7 cellular contexts compared by ENCODE assay signal in genomic region chr1:36187800-36188593, GRCh38. TPM values are rescaled to one million over a fixed set of nuclear protein-coding genes. Genes with fewer than 3 reads are reported as not detected.
DNase-seq lines count a peak whose midpoint lies in the region; ATAC-seq and TF ChIP-seq lines count a peak whose summit lies in the region.

No MANE protein-coding gene starts in this region.

- H3K9me3 Mint-ChIP-seq in endothelial cell (ENCODE audit: unreplicated experiment): no peaks in the 10 kb centered on the region

- peaks cover 2% of the 10 kb centered on the region for H3K27me3 Mint-ChIP-seq in endothelial cell (ENCODE audit: unreplicated experiment)

- H3K27ac ChIP-seq in mesodermal cell (ENCODE audit: low read depth, low read length, severe bottlenecking): peak overlapping the region; percentile 96

- ATAC-seq in GM18498 (IDR thresholded peaks at IDR 0.05; ENCODE audit: unreplicated experiment): peak; percentile 68

- peak; percentile 71 for TF ChIP-seq CTCF in endothelial cell (IDR thresholded peaks at IDR 0.05; ENCODE audit: unreplicated experiment)

- H3K36me3 ChIP-seq in NT2/D1 (ENCODE audit: insufficient read depth, insufficient read length, low read length) (peaks cover 11% of the 10 kb centered on the region), mesodermal cell (ENCODE audit: control insufficient read depth, insufficient read depth, low read length) (peaks cover 3% of the 10 kb centered on the region)

- DNase-seq in HS-5 (ENCODE audit: low read depth): peak; percentile 71
- DNase-seq in NT2/D1 (ENCODE audit: low read depth, low spot score): peak; percentile 90
- peak; percentile 51 for DNase-seq in activated CD8-positive, alpha-beta memory T cell treated with anti-CD3 and anti-CD28 coated beads, Interleukin-2, amount 50 U/mL, for 24 hours (ENCODE audit: extremely low read depth)
- peak; percentile 77 for DNase-seq in endothelial cell (ENCODE audit: low spot score)
- DNase-seq in stimulated activated CD8-positive, alpha-beta memory T cell treated with anti-CD3 and anti-CD28 coated beads, Interleukin-15, amount 100 ng/mL, for 1 hour (ENCODE audit: low read depth): peak; percentile 64

- peak overlapping the region; percentile 63 for H3K9ac ChIP-seq in NT2/D1 (ENCODE audit: insufficient read length, low read depth)

- H3K4me3 ChIP-seq in NT2/D1 (ENCODE audit: insufficient read length, low read depth) (no peak overlapping the region), mesodermal cell (ENCODE audit: extremely low read depth, insufficient read depth, low read length, poor library complexity, severe bottlenecking) (no peak overlapping the region)

- H3K27ac Mint-ChIP-seq in endothelial cell (ENCODE audit: unreplicated experiment): peak overlapping the region; percentile 93

- peaks cover 8% of the 10 kb centered on the region for H3K36me3 Mint-ChIP-seq in endothelial cell (ENCODE audit: low read depth, unreplicated experiment)

- peaks cover 15% of the 10 kb centered on the region for H3K4me1 Mint-ChIP-seq in endothelial cell (ENCODE audit: unreplicated experiment)

- no peaks in the 10 kb centered on the region for H3K27me3 ChIP-seq in NT2/D1 (ENCODE audit: insufficient read depth, insufficient read length)

- no peaks in the 10 kb centered on the region for H3K9me3 ChIP-seq in NT2/D1 (ENCODE audit: insufficient read depth, low read length)
- H3K9me3 ChIP-seq in mesodermal cell (ENCODE audit: control insufficient read depth, low read length): no peaks in the 10 kb centered on the region

- peaks cover 12% of the 10 kb centered on the region for H3K4me1 ChIP-seq in NT2/D1 (ENCODE audit: insufficient read depth, insufficient read length)
- H3K4me1 ChIP-seq in mesodermal cell (ENCODE audit: control insufficient read depth, insufficient read depth, low read length, poor library complexity, severe bottlenecking): peaks cover 6% of the 10 kb centered on the region

- WGBS in mesodermal cell (ENCODE audit: insufficient coverage in 2 of 2), 2 experiments: 1 to 3% methylated on average over 9 of the region's 9 CpGs

- peak overlapping the region; percentile 10 for H3K4me3 Mint-ChIP-seq in endothelial cell (ENCODE audit: unreplicated experiment)

RNA-seq across cellular contexts. Expression of gene MAP7D1, which starts 32.0 kb away (rescaled TPM):
- total RNA-seq in endothelial cell (ENCODE audit: unreplicated experiment): 189 TPM
- 148 TPM for polyA plus RNA-seq in mesodermal cell (2013, experiment 1 of 2)
- polyA plus RNA-seq in mesodermal cell (2013, experiment 2 of 2): 124 TPM

RNA-seq across cellular contexts. Expression of gene THRAP3, which starts 36.2 kb away (rescaled TPM):
- total RNA-seq in endothelial cell (ENCODE audit: unreplicated experiment): 129 TPM
- polyA plus RNA-seq in mesodermal cell (2013, experiment 1 of 2): 85.5 TPM
- polyA plus RNA-seq in mesodermal cell (2013, experiment 2 of 2): 84.7 TPM

RNA-seq across cellular contexts. Expression of gene TRAPPC3, which starts 38.7 kb away (rescaled TPM):
- total RNA-seq in endothelial cell (ENCODE audit: unreplicated experiment): 50.7 TPM
- polyA plus RNA-seq in mesodermal cell (2013, experiment 1 of 2): 61.7 TPM
- polyA plus RNA-seq in mesodermal cell (2013, experiment 2 of 2): 55.2 TPM
